1 cellular context compared by ENCODE assay signal in genomic region chr15:88620995-88621772, GRCh38.
TF ChIP-seq lines count a peak whose summit lies in the region.

TSS of gene AEN (plus strand) at chr15:88621340. CDS start at chr15:88626210, 4,870 bp downstream.

TF ChIP-seq in HepG2, 621 proteins besides CTCF, POLR2A, EP300 and RAD21 (continued from another document and continues in another):
- TF ChIP-seq, protein P1, sequence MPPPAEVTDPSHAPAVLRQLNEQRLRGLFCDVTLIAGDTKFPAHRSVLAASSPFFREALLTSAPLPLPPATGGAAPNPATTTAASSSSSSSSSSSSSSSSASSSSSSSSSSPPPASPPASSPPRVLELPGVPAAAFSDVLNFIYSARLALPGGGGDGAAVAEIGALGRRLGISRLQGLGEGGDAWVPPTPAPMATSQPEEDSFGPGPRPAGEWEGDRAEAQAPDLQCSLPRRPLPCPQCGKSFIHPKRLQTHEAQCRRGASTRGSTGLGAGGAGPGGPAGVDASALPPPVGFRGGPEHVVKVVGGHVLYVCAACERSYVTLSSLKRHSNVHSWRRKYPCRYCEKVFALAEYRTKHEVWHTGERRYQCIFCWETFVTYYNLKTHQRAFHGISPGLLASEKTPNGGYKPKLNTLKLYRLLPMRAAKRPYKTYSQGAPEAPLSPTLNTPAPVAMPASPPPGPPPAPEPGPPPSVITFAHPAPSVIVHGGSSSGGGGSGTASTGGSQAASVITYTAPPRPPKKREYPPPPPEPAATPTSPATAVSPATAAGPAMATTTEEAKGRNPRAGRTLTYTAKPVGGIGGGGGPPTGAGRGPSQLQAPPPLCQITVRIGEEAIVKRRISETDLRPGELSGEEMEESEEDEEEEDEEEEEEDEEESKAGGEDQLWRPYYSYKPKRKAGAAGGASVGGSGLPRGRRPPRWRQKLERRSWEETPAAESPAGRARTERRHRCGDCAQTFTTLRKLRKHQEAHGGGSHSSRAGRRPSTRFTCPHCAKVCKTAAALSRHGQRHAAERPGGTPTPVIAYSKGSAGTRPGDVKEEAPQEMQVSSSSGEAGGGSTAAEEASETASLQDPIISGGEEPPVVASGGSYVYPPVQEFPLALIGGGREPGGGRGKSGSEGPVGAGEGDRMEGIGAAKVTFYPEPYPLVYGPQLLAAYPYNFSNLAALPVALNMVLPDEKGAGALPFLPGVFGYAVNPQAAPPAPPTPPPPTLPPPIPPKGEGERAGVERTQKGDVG (CRISPR knock-in tag; IDR thresholded peaks at IDR 0.05; ENCODE audit: borderline replicate concordance): no peak
- TF ChIP-seq, protein P2, sequence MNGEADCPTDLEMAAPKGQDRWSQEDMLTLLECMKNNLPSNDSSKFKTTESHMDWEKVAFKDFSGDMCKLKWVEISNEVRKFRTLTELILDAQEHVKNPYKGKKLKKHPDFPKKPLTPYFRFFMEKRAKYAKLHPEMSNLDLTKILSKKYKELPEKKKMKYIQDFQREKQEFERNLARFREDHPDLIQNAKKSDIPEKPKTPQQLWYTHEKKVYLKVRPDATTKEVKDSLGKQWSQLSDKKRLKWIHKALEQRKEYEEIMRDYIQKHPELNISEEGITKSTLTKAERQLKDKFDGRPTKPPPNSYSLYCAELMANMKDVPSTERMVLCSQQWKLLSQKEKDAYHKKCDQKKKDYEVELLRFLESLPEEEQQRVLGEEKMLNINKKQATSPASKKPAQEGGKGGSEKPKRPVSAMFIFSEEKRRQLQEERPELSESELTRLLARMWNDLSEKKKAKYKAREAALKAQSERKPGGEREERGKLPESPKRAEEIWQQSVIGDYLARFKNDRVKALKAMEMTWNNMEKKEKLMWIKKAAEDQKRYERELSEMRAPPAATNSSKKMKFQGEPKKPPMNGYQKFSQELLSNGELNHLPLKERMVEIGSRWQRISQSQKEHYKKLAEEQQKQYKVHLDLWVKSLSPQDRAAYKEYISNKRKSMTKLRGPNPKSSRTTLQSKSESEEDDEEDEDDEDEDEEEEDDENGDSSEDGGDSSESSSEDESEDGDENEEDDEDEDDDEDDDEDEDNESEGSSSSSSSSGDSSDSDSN (CRISPR knock-in tag; IDR thresholded peaks at IDR 0.05): peak; percentile 49; the same call in 1 of the 2 replicates
- TF ChIP-seq ZFP36 (IDR thresholded peaks at IDR 0.05; ENCODE audit: borderline replicate concordance, low read depth, low read length, partially characterized antibody) (no peak), ZNF460 (CRISPR knock-in tag; IDR thresholded peaks at IDR 0.05; ENCODE audit: borderline replicate concordance) (no peak), ZNF703 (CRISPR knock-in tag; IDR thresholded peaks at IDR 0.05; ENCODE audit: borderline replicate concordance) (peak; percentile 83; the same call in 1 of the 2 replicates), ZMYM4 (CRISPR knock-in tag; IDR thresholded peaks at IDR 0.05) (peak; percentile 69), ZBTB7B (CRISPR knock-in tag; IDR thresholded peaks at IDR 0.05) (no peak; the same call in 1 of the 2 replicates), ATF2 (CRISPR knock-in tag; IDR thresholded peaks at IDR 0.05) (no peak), XBP1 (CRISPR knock-in tag; IDR thresholded peaks at IDR 0.05) (no peak), FOXJ3 (CRISPR knock-in tag; IDR thresholded peaks at IDR 0.05; ENCODE audit: borderline replicate concordance) (no peak), EEA1 (CRISPR knock-in tag; IDR thresholded peaks at IDR 0.05; ENCODE audit: borderline replicate concordance) (peak; percentile 75; the same call in 1 of the 2 replicates), ATAD3A (CRISPR knock-in tag; IDR thresholded peaks at IDR 0.05) (0 out of 2 replicates have a peak, but pooled peaks have one; percentile 15), SRY (CRISPR knock-in tag; IDR thresholded peaks at IDR 0.05) (peak; percentile 78; the same call in 1 of the 2 replicates), MAFG (CRISPR knock-in tag; IDR thresholded peaks at IDR 0.05) (no peak), ZNF782 (CRISPR knock-in tag; IDR thresholded peaks at IDR 0.05; ENCODE audit: borderline replicate concordance) (no peak), HOXA5 (CRISPR knock-in tag; IDR thresholded peaks at IDR 0.05) (0 out of 2 replicates have a peak, but pooled peaks have one; percentile 54), ZBTB44 (CRISPR knock-in tag; IDR thresholded peaks at IDR 0.05) (no peak), PRDM4 (CRISPR knock-in tag; IDR thresholded peaks at IDR 0.05; ENCODE audit: borderline replicate concordance) (no peak), BCL6 (CRISPR knock-in tag; IDR thresholded peaks at IDR 0.05) (no peak), ZNF451 (CRISPR knock-in tag; IDR thresholded peaks at IDR 0.05) (0 out of 2 replicates have a peak, but pooled peaks have one; percentile 32), PITX1 (CRISPR knock-in tag; IDR thresholded peaks at IDR 0.05) (peak; percentile 48; the same call in 1 of the 2 replicates)
- TF ChIP-seq, protein P3, sequence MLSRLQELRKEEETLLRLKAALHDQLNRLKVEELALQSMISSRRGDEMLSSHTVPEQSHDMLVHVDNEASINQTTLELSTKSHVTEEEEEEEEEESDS (CRISPR knock-in tag; IDR thresholded peaks at IDR 0.05; ENCODE audit: borderline replicate concordance): no peak; the same call in 1 of the 2 replicates
- TF ChIP-seq, protein P4, sequence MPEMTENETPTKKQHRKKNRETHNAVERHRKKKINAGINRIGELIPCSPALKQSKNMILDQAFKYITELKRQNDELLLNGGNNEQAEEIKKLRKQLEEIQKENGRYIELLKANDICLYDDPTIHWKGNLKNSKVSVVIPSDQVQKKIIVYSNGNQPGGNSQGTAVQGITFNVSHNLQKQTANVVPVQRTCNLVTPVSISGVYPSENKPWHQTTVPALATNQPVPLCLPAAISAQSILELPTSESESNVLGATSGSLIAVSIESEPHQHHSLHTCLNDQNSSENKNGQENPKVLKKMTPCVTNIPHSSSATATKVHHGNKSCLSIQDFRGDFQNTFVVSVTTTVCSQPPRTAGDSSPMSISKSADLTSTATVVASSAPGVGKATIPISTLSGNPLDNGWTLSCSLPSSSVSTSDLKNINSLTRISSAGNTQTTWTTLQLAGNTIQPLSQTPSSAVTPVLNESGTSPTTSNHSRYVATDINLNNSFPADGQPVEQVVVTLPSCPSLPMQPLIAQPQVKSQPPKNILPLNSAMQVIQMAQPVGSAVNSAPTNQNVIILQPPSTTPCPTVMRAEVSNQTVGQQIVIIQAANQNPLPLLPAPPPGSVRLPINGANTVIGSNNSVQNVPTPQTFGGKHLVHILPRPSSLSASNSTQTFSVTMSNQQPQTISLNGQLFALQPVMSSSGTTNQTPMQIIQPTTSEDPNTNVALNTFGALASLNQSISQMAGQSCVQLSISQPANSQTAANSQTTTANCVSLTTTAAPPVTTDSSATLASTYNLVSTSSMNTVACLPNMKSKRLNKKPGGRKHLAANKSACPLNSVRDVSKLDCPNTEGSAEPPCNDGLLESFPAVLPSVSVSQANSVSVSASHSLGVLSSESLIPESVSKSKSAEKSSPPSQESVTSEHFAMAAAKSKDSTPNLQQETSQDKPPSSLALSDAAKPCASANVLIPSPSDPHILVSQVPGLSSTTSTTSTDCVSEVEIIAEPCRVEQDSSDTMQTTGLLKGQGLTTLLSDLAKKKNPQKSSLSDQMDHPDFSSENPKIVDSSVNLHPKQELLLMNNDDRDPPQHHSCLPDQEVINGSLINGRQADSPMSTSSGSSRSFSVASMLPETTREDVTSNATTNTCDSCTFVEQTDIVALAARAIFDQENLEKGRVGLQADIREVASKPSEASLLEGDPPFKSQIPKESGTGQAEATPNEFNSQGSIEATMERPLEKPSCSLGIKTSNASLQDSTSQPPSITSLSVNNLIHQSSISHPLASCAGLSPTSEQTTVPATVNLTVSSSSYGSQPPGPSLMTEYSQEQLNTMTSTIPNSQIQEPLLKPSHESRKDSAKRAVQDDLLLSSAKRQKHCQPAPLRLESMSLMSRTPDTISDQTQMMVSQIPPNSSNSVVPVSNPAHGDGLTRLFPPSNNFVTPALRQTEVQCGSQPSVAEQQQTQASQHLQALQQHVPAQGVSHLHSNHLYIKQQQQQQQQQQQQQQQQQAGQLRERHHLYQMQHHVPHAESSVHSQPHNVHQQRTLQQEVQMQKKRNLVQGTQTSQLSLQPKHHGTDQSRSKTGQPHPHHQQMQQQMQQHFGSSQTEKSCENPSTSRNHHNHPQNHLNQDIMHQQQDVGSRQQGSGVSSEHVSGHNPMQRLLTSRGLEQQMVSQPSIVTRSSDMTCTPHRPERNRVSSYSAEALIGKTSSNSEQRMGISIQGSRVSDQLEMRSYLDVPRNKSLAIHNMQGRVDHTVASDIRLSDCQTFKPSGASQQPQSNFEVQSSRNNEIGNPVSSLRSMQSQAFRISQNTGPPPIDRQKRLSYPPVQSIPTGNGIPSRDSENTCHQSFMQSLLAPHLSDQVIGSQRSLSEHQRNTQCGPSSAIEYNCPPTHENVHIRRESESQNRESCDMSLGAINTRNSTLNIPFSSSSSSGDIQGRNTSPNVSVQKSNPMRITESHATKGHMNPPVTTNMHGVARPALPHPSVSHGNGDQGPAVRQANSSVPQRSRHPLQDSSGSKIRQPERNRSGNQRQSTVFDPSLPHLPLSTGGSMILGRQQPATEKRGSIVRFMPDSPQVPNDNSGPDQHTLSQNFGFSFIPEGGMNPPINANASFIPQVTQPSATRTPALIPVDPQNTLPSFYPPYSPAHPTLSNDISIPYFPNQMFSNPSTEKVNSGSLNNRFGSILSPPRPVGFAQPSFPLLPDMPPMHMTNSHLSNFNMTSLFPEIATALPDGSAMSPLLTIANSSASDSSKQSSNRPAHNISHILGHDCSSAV (CRISPR knock-in tag; IDR thresholded peaks at IDR 0.05; ENCODE audit: borderline replicate concordance): 0 out of 2 replicates have a peak, but pooled peaks have one; percentile 51
- TF ChIP-seq, protein P5, sequence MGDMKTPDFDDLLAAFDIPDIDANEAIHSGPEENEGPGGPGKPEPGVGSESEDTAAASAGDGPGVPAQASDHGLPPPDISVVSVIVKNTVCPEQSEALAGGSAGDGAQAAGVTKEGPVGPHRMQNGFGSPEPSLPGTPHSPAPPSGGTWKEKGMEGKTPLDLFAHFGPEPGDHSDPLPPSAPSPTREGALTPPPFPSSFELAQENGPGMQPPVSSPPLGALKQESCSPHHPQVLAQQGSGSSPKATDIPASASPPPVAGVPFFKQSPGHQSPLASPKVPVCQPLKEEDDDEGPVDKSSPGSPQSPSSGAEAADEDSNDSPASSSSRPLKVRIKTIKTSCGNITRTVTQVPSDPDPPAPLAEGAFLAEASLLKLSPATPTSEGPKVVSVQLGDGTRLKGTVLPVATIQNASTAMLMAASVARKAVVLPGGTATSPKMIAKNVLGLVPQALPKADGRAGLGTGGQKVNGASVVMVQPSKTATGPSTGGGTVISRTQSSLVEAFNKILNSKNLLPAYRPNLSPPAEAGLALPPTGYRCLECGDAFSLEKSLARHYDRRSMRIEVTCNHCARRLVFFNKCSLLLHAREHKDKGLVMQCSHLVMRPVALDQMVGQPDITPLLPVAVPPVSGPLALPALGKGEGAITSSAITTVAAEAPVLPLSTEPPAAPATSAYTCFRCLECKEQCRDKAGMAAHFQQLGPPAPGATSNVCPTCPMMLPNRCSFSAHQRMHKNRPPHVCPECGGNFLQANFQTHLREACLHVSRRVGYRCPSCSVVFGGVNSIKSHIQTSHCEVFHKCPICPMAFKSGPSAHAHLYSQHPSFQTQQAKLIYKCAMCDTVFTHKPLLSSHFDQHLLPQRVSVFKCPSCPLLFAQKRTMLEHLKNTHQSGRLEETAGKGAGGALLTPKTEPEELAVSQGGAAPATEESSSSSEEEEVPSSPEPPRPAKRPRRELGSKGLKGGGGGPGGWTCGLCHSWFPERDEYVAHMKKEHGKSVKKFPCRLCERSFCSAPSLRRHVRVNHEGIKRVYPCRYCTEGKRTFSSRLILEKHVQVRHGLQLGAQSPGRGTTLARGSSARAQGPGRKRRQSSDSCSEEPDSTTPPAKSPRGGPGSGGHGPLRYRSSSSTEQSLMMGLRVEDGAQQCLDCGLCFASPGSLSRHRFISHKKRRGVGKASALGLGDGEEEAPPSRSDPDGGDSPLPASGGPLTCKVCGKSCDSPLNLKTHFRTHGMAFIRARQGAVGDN (CRISPR knock-in tag; IDR thresholded peaks at IDR 0.05): peak; percentile 97
